In genomic region chr3:47610572-47610971, GRCh38 we compare ENCODE assay signal across 17 cellular contexts. TPM values are rescaled to one million over a fixed set of nuclear protein-coding genes. Genes with fewer than 3 reads are reported as not detected.
"Had no signal": no experiment of that assay in that cellular context is flagged by ENCODE, and none has a peak within 500 bp of the region (broad histone marks: within the 10 kb centered on the region; RNA-seq: fewer than 3 reads in every experiment).

No MANE protein-coding gene starts in this region.

- H3K4me3 Mint-ChIP-seq: activated naive CD8-positive, alpha-beta T cell treated with anti-CD3 and anti-CD28 coated beads for 36 hours; activated T-cell treated with anti-CD3 and anti-CD28 coated beads, Interleukin-2, amount 50 U/mL, for 24 hours; naive thymus-derived CD4-positive, alpha-beta T cell; stimulated activated naive CD8-positive, alpha-beta T cell treated with anti-CD3 and anti-CD28 coated beads, Interleukin-15, amount 100 ng/mL, for 72 hours; WTC11 had no signal

- H3K27ac Mint-ChIP-seq: activated naive CD8-positive, alpha-beta T cell treated with anti-CD3 and anti-CD28 coated beads for 36 hours; activated T-cell treated with anti-CD3 and anti-CD28 coated beads, Interleukin-2, amount 50 U/mL, for 24 hours; activated T-helper 2 cell treated with anti-CD3 and anti-CD28 coated beads, Interferon-gamma antibody, Interleukin-2, Interleukin-4, amounts not matched to agents 10 μg/mL and 5 μg/mL and 100 μg/mL, durations not matched to agents 14 hours and 24 hours and 36 hours; naive thymus-derived CD4-positive, alpha-beta T cell; WTC11 had no signal

- H3K4me1 Mint-ChIP-seq: activated naive CD8-positive, alpha-beta T cell treated with anti-CD3 and anti-CD28 coated beads for 36 hours; stimulated activated naive CD8-positive, alpha-beta T cell treated with anti-CD3 and anti-CD28 coated beads, Interleukin-15, amount 100 ng/mL, for 72 hours; WTC11 had no signal

- H3K27me3 ChIP-seq: testis, uterus had no signal

- H3K9me3 ChIP-seq: testis, uterus had no signal

- H3K36me3 ChIP-seq: uterus had no signal

- H3K27ac ChIP-seq: testis had no signal

- DNase-seq: activated naive CD4-positive, alpha-beta T cell; activated naive CD8-positive, alpha-beta T cell treated with anti-CD3 and anti-CD28 coated beads for 36 hours; activated T-cell treated with anti-CD3 and anti-CD28 coated beads, Interleukin-2, amount 50 U/mL, for 24 hours; amniotic stem cell; central memory CD4-positive, alpha-beta T cell; kidney; naive thymus-derived CD4-positive, alpha-beta T cell; stimulated activated CD4-positive, alpha-beta T cell treated with anti-CD3 and anti-CD28 coated beads, Interleukin-1b, Interleukin-23, amount 100 ng/mL, for 48 hours; stimulated activated naive CD8-positive, alpha-beta T cell treated with anti-CD3 and anti-CD28 coated beads, Interleukin-15, amount 100 ng/mL, for 72 hours; T1000; testis; trophoblast cell; uterus had no signal

- ATAC-seq: left lobe of liver; naive thymus-derived CD4-positive, alpha-beta T cell; stimulated activated naive CD8-positive, alpha-beta T cell treated with anti-CD3 and anti-CD28 coated beads, Interleukin-15, amount 100 ng/mL, for 72 hours; WTC11 had no signal

- H3K9me3 Mint-ChIP-seq: activated naive CD8-positive, alpha-beta T cell treated with anti-CD3 and anti-CD28 coated beads for 36 hours; activated T-cell treated with anti-CD3 and anti-CD28 coated beads, Interleukin-2, amount 50 U/mL, for 24 hours; activated T-helper 2 cell treated with anti-CD3 and anti-CD28 coated beads, Interferon-gamma antibody, Interleukin-2, Interleukin-4, amounts not matched to agents 10 μg/mL and 5 μg/mL and 100 μg/mL, durations not matched to agents 14 hours and 24 hours and 36 hours; stimulated activated naive CD8-positive, alpha-beta T cell treated with anti-CD3 and anti-CD28 coated beads, Interleukin-15, amount 100 ng/mL, for 72 hours; WTC11 had no signal

- H3K4me3 ChIP-seq: coronary artery, testis, uterus had no signal

- H3K4me1 ChIP-seq: uterus had no signal

- H3K27me3 Mint-ChIP-seq: activated naive CD8-positive, alpha-beta T cell treated with anti-CD3 and anti-CD28 coated beads for 36 hours; activated T-cell treated with anti-CD3 and anti-CD28 coated beads, Interleukin-2, amount 50 U/mL, for 24 hours; naive thymus-derived CD4-positive, alpha-beta T cell; stimulated activated naive CD8-positive, alpha-beta T cell treated with anti-CD3 and anti-CD28 coated beads, Interleukin-15, amount 100 ng/mL, for 72 hours had no signal

RNA-seq across cellular contexts. Expression of gene CSPG5, which starts 31.9 kb away (rescaled TPM):
- polyA plus RNA-seq: naive thymus-derived CD4-positive, alpha-beta T cell had no signal
